ENCODE assay signal across 8 cellular contexts in the genomic region with DNA sequence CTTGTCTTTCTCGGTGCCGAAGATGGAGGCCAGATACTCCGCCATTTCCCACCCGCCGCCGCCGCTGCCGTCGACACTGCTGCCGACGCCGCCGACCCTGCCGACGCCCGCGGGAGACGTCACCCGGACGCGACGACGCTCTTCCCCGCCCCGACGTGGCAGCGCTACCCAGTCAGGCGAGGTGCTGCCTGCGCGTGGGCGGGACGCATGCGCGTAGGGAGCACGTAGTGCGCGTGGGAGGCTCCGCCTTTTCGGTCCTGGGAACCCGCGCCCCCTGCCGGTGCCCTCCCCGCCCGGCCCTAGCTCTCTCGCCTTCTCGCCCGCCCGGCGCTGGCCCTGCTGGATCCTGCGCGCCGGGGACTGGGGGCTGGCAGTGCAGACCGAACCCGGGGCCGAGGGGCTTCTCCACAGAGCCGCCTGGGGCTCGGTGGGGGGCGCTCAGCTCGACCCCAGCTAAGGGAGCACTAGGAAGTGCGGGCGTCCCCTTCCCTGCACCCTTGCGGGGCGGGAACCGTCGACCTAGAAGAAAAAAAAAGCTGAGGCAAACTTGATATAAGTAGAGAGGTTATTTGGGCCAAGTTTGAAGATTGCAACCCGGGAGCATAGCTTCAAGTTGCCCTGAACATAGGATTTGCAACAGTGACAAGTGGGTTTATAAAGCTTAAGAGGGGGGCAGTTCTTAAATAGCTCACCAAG.
DNase-seq lines count a peak whose midpoint lies in the region; ATAC-seq and TF ChIP-seq lines count a peak whose summit lies in the region.
"Not testable (repeated sequence)": the region's sequence is repeated elsewhere in the genome, so short reads cannot be mapped to it uniquely, and the experiment has no call there.

No MANE protein-coding gene starts in this region.

- not testable (repeated sequence) for H3K27me3 ChIP-seq in stomach

- not testable (repeated sequence) for TF ChIP-seq CTCF in endothelial cell (IDR thresholded peaks at IDR 0.05; ENCODE audit: unreplicated experiment); stomach (IDR thresholded peaks at IDR 0.05)

- not testable (repeated sequence) for TF ChIP-seq EP300 in stomach (IDR thresholded peaks at IDR 0.05)

- 0% methylated on average over 10 to 23 of the region's 66 CpGs; no CpG with 5 or more reads in 2 of the 5 donors for WGBS in stomach, 5 donors

- H3K4me1 ChIP-seq in stomach: not testable (repeated sequence)

- not testable (repeated sequence) for H3K9me3 ChIP-seq in KOPT-K1 (ENCODE audit: insufficient read depth, low read length, poor library complexity, severe bottlenecking); stomach

- TF ChIP-seq POLR2A in stomach (IDR thresholded peaks at IDR 0.05): not testable (repeated sequence)

- not testable (repeated sequence) for H3K27me3 Mint-ChIP-seq in activated T-cell treated with anti-CD3 and anti-CD28 coated beads, Interleukin-2, amount 50 U/mL, for 24 hours; endothelial cell (ENCODE audit: unreplicated experiment); natural killer cell treated with Interleukin-12 subunit alpha and Interleukin-12 subunit beta and Interleukin-15 and Interleukin-18, amount 100 ng/mL, for 72 hours

- not testable (repeated sequence) for H3K4me1 Mint-ChIP-seq in activated T-cell treated with anti-CD3 and anti-CD28 coated beads, Interleukin-2, amount 50 U/mL, for 24 hours (ENCODE audit: low read depth); endothelial cell (ENCODE audit: unreplicated experiment); natural killer cell treated with Interleukin-12 subunit alpha and Interleukin-12 subunit beta and Interleukin-15 and Interleukin-18, amount 100 ng/mL, for 72 hours (ENCODE audit: low read depth in 2 of 2)

- not testable (repeated sequence) for H3K27ac Mint-ChIP-seq in activated T-cell treated with anti-CD3 and anti-CD28 coated beads, Interleukin-2, amount 50 U/mL, for 24 hours; endothelial cell (ENCODE audit: unreplicated experiment); natural killer cell treated with Interleukin-12 subunit alpha and Interleukin-12 subunit beta and Interleukin-15 and Interleukin-18, amount 100 ng/mL, for 72 hours

- intact Hi-C loops in stomach (cut with DNase I; ENCODE audit: low total_unique reads): not testable (repeated sequence)

- H3K27ac ChIP-seq in KOPT-K1 (ENCODE audit: low read depth, low read length, poor library complexity, severe bottlenecking): peak overlapping the region; percentile 57
- H3K27ac ChIP-seq in stomach: peak overlapping the region in 1 of 5 donors; percentile 89

- H3K9me3 Mint-ChIP-seq in activated T-cell treated with anti-CD3 and anti-CD28 coated beads, Interleukin-2, amount 50 U/mL, for 24 hours; endothelial cell (ENCODE audit: unreplicated experiment); natural killer cell treated with Interleukin-12 subunit alpha and Interleukin-12 subunit beta and Interleukin-15 and Interleukin-18, amount 100 ng/mL, for 72 hours: not testable (repeated sequence)

- H3K36me3 Mint-ChIP-seq in activated T-cell treated with anti-CD3 and anti-CD28 coated beads, Interleukin-2, amount 50 U/mL, for 24 hours (ENCODE audit: low read depth); endothelial cell (ENCODE audit: low read depth, unreplicated experiment); natural killer cell treated with Interleukin-12 subunit alpha and Interleukin-12 subunit beta and Interleukin-15 and Interleukin-18, amount 100 ng/mL, for 72 hours: not testable (repeated sequence)

- H3K36me3 ChIP-seq in KOPT-K1 (ENCODE audit: insufficient read depth, low read length); stomach: not testable (repeated sequence)

- not testable (repeated sequence) for H3K4me3 Mint-ChIP-seq in activated T-cell treated with anti-CD3 and anti-CD28 coated beads, Interleukin-2, amount 50 U/mL, for 24 hours; endothelial cell (ENCODE audit: unreplicated experiment); natural killer cell treated with Interleukin-12 subunit alpha and Interleukin-12 subunit beta and Interleukin-15 and Interleukin-18, amount 100 ng/mL, for 72 hours

- peak; percentile 70 for ATAC-seq in GM18502 (IDR thresholded peaks at IDR 0.05; ENCODE audit: poor library complexity, unreplicated experiment)
- ATAC-seq in GM21390 (IDR thresholded peaks at IDR 0.05; ENCODE audit: unreplicated experiment): peak; percentile 52
- peak; percentile 64 for ATAC-seq in HG02938 (IDR thresholded peaks at IDR 0.05; ENCODE audit: unreplicated experiment)
- peak; percentile 98 to 99 for ATAC-seq in natural killer cell treated with Interleukin-12 subunit alpha and Interleukin-12 subunit beta and Interleukin-15 and Interleukin-18, amount 100 ng/mL, for 72 hours

- peak; percentile 84 for DNase-seq in activated T-cell treated with anti-CD3 and anti-CD28 coated beads, Interleukin-2, amount 50 U/mL, for 24 hours
- DNase-seq in endothelial cell (ENCODE audit: low spot score) (peak; percentile 42), stomach (peak; percentile 61)
- not testable (repeated sequence) for DNase-seq in natural killer cell treated with Interleukin-12 subunit alpha and Interleukin-12 subunit beta and Interleukin-15 and Interleukin-18, amount 100 ng/mL, for 72 hours (ENCODE audit: low spot score)

- peak overlapping the region in 2 of 4 donors; percentile 49 to 56 for H3K4me3 ChIP-seq in stomach
